Comparison of ENCODE assay signal across 1 cellular context in genomic region chr5:88884435-88884877, GRCh38.
TF ChIP-seq lines count a peak whose summit lies in the region.

No MANE protein-coding gene starts in this region.

TF ChIP-seq in GM12878, 131 proteins besides CTCF, POLR2A, EP300 and RAD21 (continued from another document):
- TF ChIP-seq RELB (IDR thresholded peaks at IDR 0.05; ENCODE audit: low read depth) (0 out of 2 replicates have a peak, but pooled peaks have one; percentile 21), FOXM1 (IDR thresholded peaks at IDR 0.05; ENCODE audit: low read depth, low read length) (0 out of 2 replicates have a peak, but pooled peaks have one; percentile 18), HDAC2 (IDR thresholded peaks at IDR 0.05) (no peak), NFIC (IDR thresholded peaks at IDR 0.05; ENCODE audit: low read depth, low read length) (peak; percentile 44; the same call in 1 of the 2 replicates), SIX5 (IDR thresholded peaks at IDR 0.05; ENCODE audit: low read depth, low read length, severe bottlenecking) (peak; percentile 1), CBX3 (IDR thresholded peaks at IDR 0.05; ENCODE audit: borderline replicate concordance, low read depth) (no peak), IKZF2 (IDR thresholded peaks at IDR 0.05) (peak in 1 of 2 experiments; percentile 67; a peak in 2 of 4 replicates), PML (IDR thresholded peaks at IDR 0.05; ENCODE audit: low read length) (no peak), KAT2A (conservative IDR thresholded peaks at IDR 0.05; ENCODE audit: control insufficient read depth, low read depth, low read length) (no peak)
